21 cellular contexts compared by ENCODE assay signal in the genomic region with DNA sequence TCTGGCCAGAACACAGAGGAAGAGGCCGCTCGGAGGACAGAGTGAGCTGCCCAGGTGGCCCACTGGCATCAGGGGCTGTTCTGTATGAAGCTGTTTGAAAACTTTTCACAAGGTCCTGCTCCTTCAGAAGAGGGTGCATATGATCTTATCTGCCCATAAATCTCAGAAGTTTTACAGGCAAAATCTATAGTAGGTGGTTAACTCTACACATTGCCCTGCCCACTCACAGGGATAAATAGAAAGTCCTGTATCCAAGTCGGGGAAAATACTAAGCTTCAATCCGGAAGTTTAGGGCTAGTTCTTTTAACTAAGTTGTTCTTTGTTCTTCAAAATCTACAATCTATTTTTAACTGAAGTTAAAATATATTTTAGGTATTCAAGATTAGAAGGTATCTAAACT.
DNase-seq lines count a peak whose midpoint lies in the region; ATAC-seq and TF ChIP-seq lines count a peak whose summit lies in the region.
"Had no signal": no experiment of that assay in that cellular context is flagged by ENCODE, and none has a peak within 500 bp of the region (broad histone marks: within the 10 kb centered on the region; RNA-seq: fewer than 3 reads in every experiment).

No MANE protein-coding gene starts in this region.

- no peak for TF ChIP-seq CTCF in omental fat pad (IDR thresholded peaks at IDR 0.05)

- peak; percentile 56 for ATAC-seq in left colon
- no peak for ATAC-seq in omental fat pad (ENCODE audit: low FRiP score)
- ATAC-seq in GM18502 (IDR thresholded peaks at IDR 0.05; ENCODE audit: poor library complexity, unreplicated experiment), result no peak
- ATAC-seq: GM12878 had no signal

- intact Hi-C loops in left colon (cut with DNase I, micrococcal nuclease), result no loop called here

- DNase-seq in LoVo (ENCODE audit: low spot score) (peak; percentile 14), left colon (no peak), omental fat pad (ENCODE audit: low spot score) (no peak), H4 (ENCODE audit: low spot score) (no peak)
- DNase-seq: 8988T; ACHN; BE2C; C1 segment of cervical spinal cord; CD4-positive, alpha-beta memory T cell; CD4-positive, CD25-positive, alpha-beta regulatory T cell; CD8-positive, alpha-beta memory T cell; COR-L47; DMS 273 treated with DMSO at 0.1 percent for 48 hours; DMS153; DMS53; DMS79; DND-41; EL; GDM1 had no signal
